12 cellular contexts compared by ENCODE assay signal in genomic region chr14:56131865-56132830, GRCh38. TPM values are rescaled to one million over a fixed set of nuclear protein-coding genes. Genes with fewer than 3 reads are reported as not detected.
A peak's percentile ranks its signal among the peaks of the same experiment; 100 is the strongest.
DNase-seq lines count a peak whose midpoint lies in the region; ATAC-seq and TF ChIP-seq lines count a peak whose summit lies in the region.
"Had no signal": no experiment of that assay in that cellular context is flagged by ENCODE, and none has a peak within 500 bp of the region (broad histone marks: within the 10 kb centered on the region; RNA-seq: fewer than 3 reads in every experiment).

No MANE protein-coding gene starts in this region.

- POLR2A ChIA-PET in activated B cell treated with CpG ODN at 0.5 μM for 24 hours (lab: Charles Lee): interaction anchor here (2.3 kb wide), 1 partner anchor 14 kb away, joined by 8 read pairs; the partner anchor contains the start of gene PELI2

- H3K27me3 Mint-ChIP-seq in activated B cell treated with CpG ODN at 0.5 μM for 24 hours (peaks cover under 1% of the 10 kb centered on the region), nephron progenitor cell (ENCODE audit: low read depth, poor library complexity) (no peaks in the 10 kb centered on the region)

- intact Hi-C loops in activated B cell treated with CpG ODN at 0.5 μM for 24 hours (cut with micrococcal nuclease): no loop called here

- DNase-seq in NCI-H1417 (lab: John Stamatoyannopoulos, UW) (peak in 2 of 3 experiments; percentile 36 to 51), NCI-H1417 treated with DMSO at 0.1 percent for 48 hours (lab: John Stamatoyannopoulos, UW) (no peak), activated B cell treated with CpG ODN at 0.5 μM for 24 hours (no peak), nephron progenitor cell (no peak), left lobe of liver (ENCODE audit: low spot score) (no peak), cerebellum (ENCODE audit: low spot score) (no peak)
- DNase-seq: activated CD4-positive, alpha-beta T cell treated with anti-CD3 and anti-CD28 coated beads, Interleukin-2, amount 50 U/mL, for 4 hours; NCI-H774; tibial artery had no signal

- H3K27ac ChIP-seq in KOPT-K1 (ENCODE audit: low read depth, low read length, poor library complexity, severe bottlenecking): peak overlapping the region; percentile 37
- H3K27ac ChIP-seq: tibial artery had no signal

- CTCF ChIA-PET in activated B cell treated with CpG ODN at 0.5 μM for 24 hours (lab: Charles Lee): no interaction called here

- H3K9me3 Mint-ChIP-seq in activated B cell treated with CpG ODN at 0.5 μM for 24 hours: no peaks in the 10 kb centered on the region
- no peaks in the 10 kb centered on the region for H3K9me3 Mint-ChIP-seq in nephron progenitor cell

- H3K36me3 ChIP-seq in KOPT-K1 (ENCODE audit: insufficient read depth, low read length): no peaks in the 10 kb centered on the region
- H3K36me3 ChIP-seq: tibial artery had no signal

- peaks cover 36% of the 10 kb centered on the region for H3K4me1 Mint-ChIP-seq in activated B cell treated with CpG ODN at 0.5 μM for 24 hours
- peaks cover 85% of the 10 kb centered on the region for H3K4me1 Mint-ChIP-seq in nephron progenitor cell

- no peaks in the 10 kb centered on the region for H3K9me3 ChIP-seq in KOPT-K1 (ENCODE audit: insufficient read depth, low read length, poor library complexity, severe bottlenecking)
- H3K9me3 ChIP-seq: tibial artery had no signal

- ATAC-seq in activated B cell treated with CpG ODN at 0.5 μM for 24 hours (ENCODE audit: low read depth) (peak; percentile 25), left lobe of liver (no peak), HG03457 (IDR thresholded peaks at IDR 0.05; ENCODE audit: unreplicated experiment) (no peak)

- no peaks in the 10 kb centered on the region for H3K36me3 Mint-ChIP-seq in activated B cell treated with CpG ODN at 0.5 μM for 24 hours (ENCODE audit: low read depth)
- no peaks in the 10 kb centered on the region for H3K36me3 Mint-ChIP-seq in nephron progenitor cell (ENCODE audit: low read depth)

- H3K27ac Mint-ChIP-seq in activated B cell treated with CpG ODN at 0.5 μM for 24 hours (no peak overlapping the region), nephron progenitor cell (peak overlapping the region; percentile 64)

- TF ChIP-seq CTCF in activated B cell treated with CpG ODN at 0.5 μM for 24 hours (IDR thresholded peaks at IDR 0.05) (no peak), nephron progenitor cell (IDR thresholded peaks at IDR 0.05) (no peak)

- H3K4me3 Mint-ChIP-seq in activated B cell treated with CpG ODN at 0.5 μM for 24 hours (peak overlapping the region; percentile 25), nephron progenitor cell (no peak overlapping the region)

RNA-seq across cellular contexts. Expression of gene PELI2, which starts 13.9 kb away (rescaled TPM):
- total RNA-seq in activated B cell treated with CpG ODN at 0.5 μM for 24 hours (5.5 and 6.1 TPM in 2 replicates), left lobe of liver (1.1 TPM), cerebellum (55.0 TPM)
- total RNA-seq: A172 had no signal

Comparison
In these comparisons a context has a peak if more than half of its experiments do, and no peak if none do; other contexts are left out.
1. DNase-seq: peak in NCI-H1417 (2 of 3); none in NCI-H1417 treated with DMSO at 0.1 percent for 48 hours (single experiment), activated B cell treated with CpG ODN at 0.5 μM for 24 hours (single experiment), nephron progenitor cell (single experiment), left lobe of liver (single experiment) and cerebellum (single experiment).